Comparison of ENCODE assay signal across 1 cellular context in the genomic region with DNA sequence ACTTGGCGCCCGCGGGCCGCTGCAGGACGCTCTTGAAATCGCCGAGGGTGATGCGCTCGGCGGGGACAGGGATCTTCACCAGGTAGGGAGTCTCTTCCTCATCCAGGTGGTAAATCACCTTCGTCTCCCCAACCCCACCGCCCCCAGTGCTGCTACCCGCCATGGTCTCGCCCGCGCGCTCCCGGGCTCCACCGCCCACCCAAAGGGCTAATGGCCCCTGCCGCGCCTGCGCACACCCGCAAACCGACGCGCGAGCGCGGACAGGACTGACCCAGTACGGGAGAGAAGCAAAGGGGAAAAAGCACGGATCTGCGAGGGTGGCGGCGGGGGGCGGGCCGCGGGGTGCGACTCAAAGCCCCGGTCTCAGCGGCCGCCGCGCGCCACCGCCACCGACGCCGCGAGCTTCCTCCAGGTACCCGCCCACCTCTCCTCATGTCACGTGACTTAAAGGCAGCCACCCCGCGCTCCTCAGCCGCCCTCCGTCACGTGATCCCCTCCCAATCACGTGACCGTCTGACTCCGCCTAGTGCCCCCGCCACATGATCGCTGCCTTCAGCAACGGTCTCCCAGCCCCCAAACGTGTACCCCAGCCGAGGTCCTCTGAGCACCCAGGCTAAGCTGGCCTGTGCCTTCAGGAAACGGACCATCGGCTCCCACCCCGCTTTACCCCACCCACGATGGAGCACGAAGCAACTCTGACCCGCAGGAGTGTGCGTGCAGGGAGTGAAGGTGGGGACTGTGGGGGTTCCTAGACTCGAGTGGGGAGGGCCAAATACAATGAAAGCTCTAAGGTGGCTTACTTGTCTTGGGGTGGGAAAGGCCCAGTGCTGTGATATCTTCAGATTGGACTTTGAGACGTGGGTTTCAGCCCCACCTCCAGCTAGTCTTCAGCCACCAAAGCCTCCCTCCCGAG.
TF ChIP-seq lines count a peak whose summit lies in the region.

A gene (minus strand): TSS at position 418 of the 913 bp plus-strand sequence. CDS start 255 bp downstream, at position 163.

TF ChIP-seq in GM12878, 131 proteins besides CTCF, POLR2A, EP300 and RAD21 (continued from another document and continues in another):
- TF ChIP-seq, protein P1, sequence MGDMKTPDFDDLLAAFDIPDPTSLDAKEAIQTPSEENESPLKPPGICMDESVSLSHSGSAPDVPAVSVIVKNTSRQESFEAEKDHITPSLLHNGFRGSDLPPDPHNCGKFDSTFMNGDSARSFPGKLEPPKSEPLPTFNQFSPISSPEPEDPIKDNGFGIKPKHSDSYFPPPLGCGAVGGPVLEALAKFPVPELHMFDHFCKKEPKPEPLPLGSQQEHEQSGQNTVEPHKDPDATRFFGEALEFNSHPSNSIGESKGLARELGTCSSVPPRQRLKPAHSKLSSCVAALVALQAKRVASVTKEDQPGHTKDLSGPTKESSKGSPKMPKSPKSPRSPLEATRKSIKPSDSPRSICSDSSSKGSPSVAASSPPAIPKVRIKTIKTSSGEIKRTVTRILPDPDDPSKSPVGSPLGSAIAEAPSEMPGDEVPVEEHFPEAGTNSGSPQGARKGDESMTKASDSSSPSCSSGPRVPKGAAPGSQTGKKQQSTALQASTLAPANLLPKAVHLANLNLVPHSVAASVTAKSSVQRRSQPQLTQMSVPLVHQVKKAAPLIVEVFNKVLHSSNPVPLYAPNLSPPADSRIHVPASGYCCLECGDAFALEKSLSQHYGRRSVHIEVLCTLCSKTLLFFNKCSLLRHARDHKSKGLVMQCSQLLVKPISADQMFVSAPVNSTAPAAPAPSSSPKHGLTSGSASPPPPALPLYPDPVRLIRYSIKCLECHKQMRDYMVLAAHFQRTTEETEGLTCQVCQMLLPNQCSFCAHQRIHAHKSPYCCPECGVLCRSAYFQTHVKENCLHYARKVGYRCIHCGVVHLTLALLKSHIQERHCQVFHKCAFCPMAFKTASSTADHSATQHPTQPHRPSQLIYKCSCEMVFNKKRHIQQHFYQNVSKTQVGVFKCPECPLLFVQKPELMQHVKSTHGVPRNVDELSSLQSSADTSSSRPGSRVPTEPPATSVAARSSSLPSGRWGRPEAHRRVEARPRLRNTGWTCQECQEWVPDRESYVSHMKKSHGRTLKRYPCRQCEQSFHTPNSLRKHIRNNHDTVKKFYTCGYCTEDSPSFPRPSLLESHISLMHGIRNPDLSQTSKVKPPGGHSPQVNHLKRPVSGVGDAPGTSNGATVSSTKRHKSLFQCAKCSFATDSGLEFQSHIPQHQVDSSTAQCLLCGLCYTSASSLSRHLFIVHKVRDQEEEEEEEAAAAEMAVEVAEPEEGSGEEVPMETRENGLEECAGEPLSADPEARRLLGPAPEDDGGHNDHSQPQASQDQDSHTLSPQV (IDR thresholded peaks at IDR 0.05): no peak
- no peak for TF ChIP-seq KDM1A (IDR thresholded peaks at IDR 0.05; ENCODE audit: borderline replicate concordance)
- peak; percentile 23; the same call in 1 of the 2 replicates for TF ChIP-seq CREB1 (IDR thresholded peaks at IDR 0.05; ENCODE audit: low read depth)
- TF ChIP-seq FOS (IDR thresholded peaks at IDR 0.05; ENCODE audit: borderline replicate concordance, extremely low read depth, insufficient read length): peak; percentile 90
- TF ChIP-seq MEF2B (IDR thresholded peaks at IDR 0.05; ENCODE audit: partially characterized antibody, poor library complexity, severe bottlenecking): peak; percentile 89
- TF ChIP-seq, protein P2, sequence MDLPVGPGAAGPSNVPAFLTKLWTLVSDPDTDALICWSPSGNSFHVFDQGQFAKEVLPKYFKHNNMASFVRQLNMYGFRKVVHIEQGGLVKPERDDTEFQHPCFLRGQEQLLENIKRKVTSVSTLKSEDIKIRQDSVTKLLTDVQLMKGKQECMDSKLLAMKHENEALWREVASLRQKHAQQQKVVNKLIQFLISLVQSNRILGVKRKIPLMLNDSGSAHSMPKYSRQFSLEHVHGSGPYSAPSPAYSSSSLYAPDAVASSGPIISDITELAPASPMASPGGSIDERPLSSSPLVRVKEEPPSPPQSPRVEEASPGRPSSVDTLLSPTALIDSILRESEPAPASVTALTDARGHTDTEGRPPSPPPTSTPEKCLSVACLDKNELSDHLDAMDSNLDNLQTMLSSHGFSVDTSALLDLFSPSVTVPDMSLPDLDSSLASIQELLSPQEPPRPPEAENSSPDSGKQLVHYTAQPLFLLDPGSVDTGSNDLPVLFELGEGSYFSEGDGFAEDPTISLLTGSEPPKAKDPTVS (IDR thresholded peaks at IDR 0.05; ENCODE audit: low read depth, low read length): no peak
- no peak for TF ChIP-seq SMARCA5 (IDR thresholded peaks at IDR 0.05)
- TF ChIP-seq WRNIP1 (IDR thresholded peaks at IDR 0.05; ENCODE audit: borderline replicate concordance, low read depth, low read length): no peak
- no peak for TF ChIP-seq BMI1 (IDR thresholded peaks at IDR 0.05; ENCODE audit: borderline replicate concordance)
- TF ChIP-seq, protein P3, sequence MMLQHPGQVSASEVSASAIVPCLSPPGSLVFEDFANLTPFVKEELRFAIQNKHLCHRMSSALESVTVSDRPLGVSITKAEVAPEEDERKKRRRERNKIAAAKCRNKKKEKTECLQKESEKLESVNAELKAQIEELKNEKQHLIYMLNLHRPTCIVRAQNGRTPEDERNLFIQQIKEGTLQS (IDR thresholded peaks at IDR 0.05; ENCODE audit: borderline replicate concordance, extremely low read depth, low read depth, low read length): peak; percentile 99
- no peak for TF ChIP-seq SMC3 (IDR thresholded peaks at IDR 0.05; ENCODE audit: borderline replicate concordance, low read length)
- TF ChIP-seq TAF1 (IDR thresholded peaks at IDR 0.05; ENCODE audit: borderline replicate concordance, low read depth, low read length): 0 out of 2 replicates have a peak, but pooled peaks have one; percentile 18
- peak; percentile 82 for TF ChIP-seq DPF2 (IDR thresholded peaks at IDR 0.05)
- peak; percentile 60; the same call in 1 of the 2 replicates for TF ChIP-seq CREM (IDR thresholded peaks at IDR 0.05; ENCODE audit: low read depth)
- TF ChIP-seq YBX1 (IDR thresholded peaks at IDR 0.05): no peak
- TF ChIP-seq POU2F2 (IDR thresholded peaks at IDR 0.05; ENCODE audit: borderline replicate concordance, low read depth, low read length): peak; percentile 81; the same call in 2 of the 3 replicates
- no peak for TF ChIP-seq ZNF384 (IDR thresholded peaks at IDR 0.05; ENCODE audit: borderline replicate concordance, low read depth, low read length)
- TF ChIP-seq, protein P4, sequence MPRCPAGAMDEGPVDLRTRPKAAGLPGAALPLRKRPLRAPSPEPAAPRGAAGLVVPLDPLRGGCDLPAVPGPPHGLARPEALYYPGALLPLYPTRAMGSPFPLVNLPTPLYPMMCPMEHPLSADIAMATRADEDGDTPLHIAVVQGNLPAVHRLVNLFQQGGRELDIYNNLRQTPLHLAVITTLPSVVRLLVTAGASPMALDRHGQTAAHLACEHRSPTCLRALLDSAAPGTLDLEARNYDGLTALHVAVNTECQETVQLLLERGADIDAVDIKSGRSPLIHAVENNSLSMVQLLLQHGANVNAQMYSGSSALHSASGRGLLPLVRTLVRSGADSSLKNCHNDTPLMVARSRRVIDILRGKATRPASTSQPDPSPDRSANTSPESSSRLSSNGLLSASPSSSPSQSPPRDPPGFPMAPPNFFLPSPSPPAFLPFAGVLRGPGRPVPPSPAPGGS (IDR thresholded peaks at IDR 0.05; ENCODE audit: borderline replicate concordance, insufficient read depth, low read depth, low read length, poor library complexity, severe bottlenecking): peak; percentile 98
- TF ChIP-seq, protein P5, sequence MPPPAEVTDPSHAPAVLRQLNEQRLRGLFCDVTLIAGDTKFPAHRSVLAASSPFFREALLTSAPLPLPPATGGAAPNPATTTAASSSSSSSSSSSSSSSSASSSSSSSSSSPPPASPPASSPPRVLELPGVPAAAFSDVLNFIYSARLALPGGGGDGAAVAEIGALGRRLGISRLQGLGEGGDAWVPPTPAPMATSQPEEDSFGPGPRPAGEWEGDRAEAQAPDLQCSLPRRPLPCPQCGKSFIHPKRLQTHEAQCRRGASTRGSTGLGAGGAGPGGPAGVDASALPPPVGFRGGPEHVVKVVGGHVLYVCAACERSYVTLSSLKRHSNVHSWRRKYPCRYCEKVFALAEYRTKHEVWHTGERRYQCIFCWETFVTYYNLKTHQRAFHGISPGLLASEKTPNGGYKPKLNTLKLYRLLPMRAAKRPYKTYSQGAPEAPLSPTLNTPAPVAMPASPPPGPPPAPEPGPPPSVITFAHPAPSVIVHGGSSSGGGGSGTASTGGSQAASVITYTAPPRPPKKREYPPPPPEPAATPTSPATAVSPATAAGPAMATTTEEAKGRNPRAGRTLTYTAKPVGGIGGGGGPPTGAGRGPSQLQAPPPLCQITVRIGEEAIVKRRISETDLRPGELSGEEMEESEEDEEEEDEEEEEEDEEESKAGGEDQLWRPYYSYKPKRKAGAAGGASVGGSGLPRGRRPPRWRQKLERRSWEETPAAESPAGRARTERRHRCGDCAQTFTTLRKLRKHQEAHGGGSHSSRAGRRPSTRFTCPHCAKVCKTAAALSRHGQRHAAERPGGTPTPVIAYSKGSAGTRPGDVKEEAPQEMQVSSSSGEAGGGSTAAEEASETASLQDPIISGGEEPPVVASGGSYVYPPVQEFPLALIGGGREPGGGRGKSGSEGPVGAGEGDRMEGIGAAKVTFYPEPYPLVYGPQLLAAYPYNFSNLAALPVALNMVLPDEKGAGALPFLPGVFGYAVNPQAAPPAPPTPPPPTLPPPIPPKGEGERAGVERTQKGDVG (CRISPR knock-in tag; IDR thresholded peaks at IDR 0.05): peak; percentile 99
- TF ChIP-seq LARP7 (IDR thresholded peaks at IDR 0.05): peak; percentile 83; the same call in 1 of the 2 replicates
- TF ChIP-seq, protein P6, sequence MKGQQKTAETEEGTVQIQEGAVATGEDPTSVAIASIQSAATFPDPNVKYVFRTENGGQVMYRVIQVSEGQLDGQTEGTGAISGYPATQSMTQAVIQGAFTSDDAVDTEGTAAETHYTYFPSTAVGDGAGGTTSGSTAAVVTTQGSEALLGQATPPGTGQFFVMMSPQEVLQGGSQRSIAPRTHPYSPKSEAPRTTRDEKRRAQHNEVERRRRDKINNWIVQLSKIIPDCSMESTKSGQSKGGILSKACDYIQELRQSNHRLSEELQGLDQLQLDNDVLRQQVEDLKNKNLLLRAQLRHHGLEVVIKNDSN (IDR thresholded peaks at IDR 0.05; ENCODE audit: borderline replicate concordance, extremely low read length, insufficient read depth, low read depth, low read length): peak; percentile 100
- TF ChIP-seq EZH2 (IDR thresholded peaks at IDR 0.05; ENCODE audit: borderline replicate concordance, control insufficient read depth, low read depth, low read length): no peak
- peak; percentile 67 for TF ChIP-seq NR2C1 (IDR thresholded peaks at IDR 0.05)
- TF ChIP-seq EED (IDR thresholded peaks at IDR 0.05; ENCODE audit: low read depth): no peak
- 0 out of 4 replicates have a peak, but pooled peaks of 1 of the 2 experiments have one; percentile 4 for TF ChIP-seq SRF (IDR thresholded peaks at IDR 0.05; ENCODE audit: low read depth in 2 of 2, low read length in 2 of 2)
- TF ChIP-seq GABPA (IDR thresholded peaks at IDR 0.05; ENCODE audit: low read depth): no peak
- no peak for TF ChIP-seq SUZ12 (IDR thresholded peaks at IDR 0.05; ENCODE audit: unreplicated experiment)
- no peak for TF ChIP-seq JUNB (IDR thresholded peaks at IDR 0.05)
- no peak for TF ChIP-seq HDAC2 (IDR thresholded peaks at IDR 0.05)
- peak; percentile 33; the same call in 1 of the 2 replicates for TF ChIP-seq BCL11A (IDR thresholded peaks at IDR 0.05; ENCODE audit: low read depth, low read length)
- TF ChIP-seq NRF1 (conservative IDR thresholded peaks at IDR 0.05; ENCODE audit: low read depth, low read length): peak; percentile 41; the same call in 1 of the 2 replicates
- no peak for TF ChIP-seq NR2C2 (IDR thresholded peaks at IDR 0.05; ENCODE audit: borderline replicate concordance, control insufficient read depth, insufficient read length, low read depth)
- no peak for TF ChIP-seq ZNF274 (IDR thresholded peaks at IDR 0.05; ENCODE audit: insufficient read depth, insufficient read length)
- no peak for TF ChIP-seq ZNF217 (IDR thresholded peaks at IDR 0.05)
- peak; percentile 92 for TF ChIP-seq TBL1XR1 (IDR thresholded peaks at IDR 0.05; ENCODE audit: low read depth, low read length)
- TF ChIP-seq POLR2AphosphoS5 (IDR thresholded peaks at IDR 0.05; ENCODE audit: low read length): peak; percentile 88
- TF ChIP-seq HCFC1 (IDR thresholded peaks at IDR 0.05; ENCODE audit: low read length): peak; percentile 66
- peak; percentile 28 for TF ChIP-seq SMAD1 (IDR thresholded peaks at IDR 0.05; ENCODE audit: low read depth, partially characterized antibody)
- no peak for TF ChIP-seq IRF4 (IDR thresholded peaks at IDR 0.05; ENCODE audit: low read depth, low read length)
- no peak for TF ChIP-seq ESRRA (IDR thresholded peaks at IDR 0.05; ENCODE audit: low read length)
- TF ChIP-seq, protein P7, sequence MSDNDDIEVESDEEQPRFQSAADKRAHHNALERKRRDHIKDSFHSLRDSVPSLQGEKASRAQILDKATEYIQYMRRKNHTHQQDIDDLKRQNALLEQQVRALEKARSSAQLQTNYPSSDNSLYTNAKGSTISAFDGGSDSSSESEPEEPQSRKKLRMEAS (IDR thresholded peaks at IDR 0.05; ENCODE audit: low read depth, low read length): peak; percentile 98
- peak; percentile 62; the same call in 1 of the 2 replicates for TF ChIP-seq PAX5 (IDR thresholded peaks at IDR 0.05; ENCODE audit: borderline replicate concordance, low read depth, low read length)
- no peak for TF ChIP-seq ZSCAN29 (IDR thresholded peaks at IDR 0.05)
- TF ChIP-seq GATAD2B (conservative IDR thresholded peaks at IDR 0.05; ENCODE audit: low read depth): peak; percentile 53; the same call in 1 of the 2 replicates
- no peak for TF ChIP-seq KAT2A (conservative IDR thresholded peaks at IDR 0.05; ENCODE audit: control insufficient read depth, low read depth, low read length)
- peak; percentile 94; the same call in 1 of the 2 replicates for TF ChIP-seq ZBED1 (IDR thresholded peaks at IDR 0.05; ENCODE audit: borderline replicate concordance)
- TF ChIP-seq ETV6 (conservative IDR thresholded peaks at IDR 0.05 in 1 of 2, IDR thresholded peaks at IDR 0.05 in 1 of 2; ENCODE audit: borderline replicate concordance in 1 of 2, low read depth in 1 of 2): no peak
- TF ChIP-seq HDAC6 (IDR thresholded peaks at IDR 0.05; ENCODE audit: unreplicated experiment): no peak
- peak; percentile 37; the same call in 1 of the 2 replicates for TF ChIP-seq MTA2 (IDR thresholded peaks at IDR 0.05; ENCODE audit: low read depth)
- TF ChIP-seq, protein P8, sequence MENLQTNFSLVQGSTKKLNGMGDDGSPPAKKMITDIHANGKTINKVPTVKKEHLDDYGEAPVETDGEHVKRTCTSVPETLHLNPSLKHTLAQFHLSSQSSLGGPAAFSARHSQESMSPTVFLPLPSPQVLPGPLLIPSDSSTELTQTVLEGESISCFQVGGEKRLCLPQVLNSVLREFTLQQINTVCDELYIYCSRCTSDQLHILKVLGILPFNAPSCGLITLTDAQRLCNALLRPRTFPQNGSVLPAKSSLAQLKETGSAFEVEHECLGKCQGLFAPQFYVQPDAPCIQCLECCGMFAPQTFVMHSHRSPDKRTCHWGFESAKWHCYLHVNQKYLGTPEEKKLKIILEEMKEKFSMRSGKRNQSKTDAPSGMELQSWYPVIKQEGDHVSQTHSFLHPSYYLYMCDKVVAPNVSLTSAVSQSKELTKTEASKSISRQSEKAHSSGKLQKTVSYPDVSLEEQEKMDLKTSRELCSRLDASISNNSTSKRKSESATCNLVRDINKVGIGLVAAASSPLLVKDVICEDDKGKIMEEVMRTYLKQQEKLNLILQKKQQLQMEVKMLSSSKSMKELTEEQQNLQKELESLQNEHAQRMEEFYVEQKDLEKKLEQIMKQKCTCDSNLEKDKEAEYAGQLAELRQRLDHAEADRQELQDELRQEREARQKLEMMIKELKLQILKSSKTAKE (IDR thresholded peaks at IDR 0.05; ENCODE audit: low read depth, poor library complexity, severe bottlenecking): no peak
